In the genomic region with DNA sequence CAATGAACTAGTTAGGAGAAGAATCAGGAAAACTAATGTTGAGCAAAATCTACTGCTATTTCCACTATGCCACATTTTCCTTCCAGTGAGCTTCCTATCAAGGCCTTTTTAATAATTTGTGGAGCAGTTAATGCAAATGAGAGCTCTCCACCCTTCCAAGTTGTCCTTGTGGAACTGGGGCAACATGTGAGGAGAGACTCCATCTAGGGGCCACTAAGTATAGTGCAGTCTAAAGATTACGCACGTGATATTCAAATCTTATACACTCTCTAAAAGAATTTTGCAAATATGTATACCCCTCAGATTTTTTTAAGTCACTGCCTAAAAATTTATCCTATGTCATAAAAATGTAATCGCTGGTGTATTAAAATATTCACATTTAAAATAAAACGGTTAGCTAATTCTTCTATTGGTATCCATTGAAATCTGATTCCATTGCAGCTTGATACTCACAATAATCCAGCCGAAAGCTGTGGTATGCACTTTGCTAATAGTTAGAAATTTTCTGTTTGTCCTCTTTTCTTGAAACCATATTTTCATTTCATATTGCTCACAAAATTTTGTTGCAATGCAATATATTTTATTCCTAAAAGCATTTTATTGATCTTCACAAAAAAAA, we compare ENCODE assay signal across 8 cellular contexts.
DNase-seq lines count a peak whose midpoint lies in the region; ATAC-seq, FAIRE-seq and TF ChIP-seq lines count a peak whose summit lies in the region.

No MANE protein-coding gene starts in this region.

- no peak overlapping the region for H3K4me3 ChIP-seq in HFF-Myc (replicated peaks; ENCODE audit: low read depth, low read length)
- H3K4me3 ChIP-seq in endothelial cell of umbilical vein (replicated peaks in 1 of 3; ENCODE audit: insufficient read depth in 1 of 3, low read depth in 1 of 3, low read length in 3 of 3): no peak overlapping the region

- no peak for ATAC-seq in GM21619 (IDR thresholded peaks at IDR 0.05; ENCODE audit: unreplicated experiment)

- no peak overlapping the region for H3K4me2 ChIP-seq in endothelial cell of umbilical vein (ENCODE audit: insufficient read depth, low read length)

- H2AFZ ChIP-seq in endothelial cell of umbilical vein (ENCODE audit: low read depth, low read length): no peak overlapping the region

- peak; percentile 35 for DNase-seq in DMS114 treated with DMSO at 0.1 percent for 48 hours (lab: John Stamatoyannopoulos, UW; ENCODE audit: unreplicated experiment)
- peak; percentile 14 for DNase-seq in HFF-Myc (ENCODE audit: extremely low read depth, low read depth)
- DNase-seq in NCI-H82 (lab: John Stamatoyannopoulos, UW): peak; percentile 72
- peak; percentile 3 for DNase-seq in endothelial cell of umbilical vein (ENCODE audit: low read depth, low spot score)
- peak; percentile 32 for DNase-seq in pons (ENCODE audit: low spot score)
- no peak for DNase-seq in stimulated activated CD4-positive, alpha-beta T cell treated with anti-CD3 and anti-CD28 coated beads, Interleukin-4, amount 100 ng/mL, for 4 hours
- no peak for DNase-seq in activated CD8-positive, alpha-beta memory T cell treated with anti-CD3 and anti-CD28 coated beads, Interleukin-2, amount 50 U/mL, for 4 hours

- no peaks in the 10 kb centered on the region for H3K4me1 ChIP-seq in endothelial cell of umbilical vein (ENCODE audit: control insufficient read depth, extremely low read depth, insufficient read depth, low read length)

- CTCF ChIA-PET in endothelial cell of umbilical vein (lab: Charles Lee): interaction anchor here (0.6 to 1.4 kb wide), 10 partner anchors 43 to 898 kb away, joined by 3 to 6 read pairs (median 4); no protein-coding TSS in a partner anchor

- TF ChIP-seq POLR2A in endothelial cell of umbilical vein (IDR thresholded peaks at IDR 0.05; ENCODE audit: low read depth, low read length): no peak

- intact Hi-C loops in endothelial cell of umbilical vein (cut with micrococcal nuclease): loop anchor here (2.0 kb wide), 1 partner anchor 878 kb away; no protein-coding TSS in a partner anchor

- H3K9me3 ChIP-seq in endothelial cell of umbilical vein (replicated peaks; ENCODE audit: control insufficient read depth, insufficient read depth, low read length): no peaks in the 10 kb centered on the region

- H4K20me1 ChIP-seq in endothelial cell of umbilical vein (replicated peaks; ENCODE audit: control insufficient read depth, extremely low read depth, insufficient read depth, low read length): no peaks in the 10 kb centered on the region

- H3K27ac ChIP-seq in endothelial cell of umbilical vein (ENCODE audit: insufficient read depth, low read depth, low read length): no peak overlapping the region

- no peak overlapping the region for H3K9ac ChIP-seq in endothelial cell of umbilical vein (replicated peaks; ENCODE audit: extremely low read depth, insufficient read depth, low read length)

- no peaks in the 10 kb centered on the region for H3K36me3 ChIP-seq in endothelial cell of umbilical vein (ENCODE audit: control insufficient read depth in 2 of 2, extremely low read depth in 1 of 2, insufficient read depth in 2 of 2, low read length in 2 of 2)

- H3K27me3 ChIP-seq in endothelial cell of umbilical vein (ENCODE audit: control insufficient read depth in 2 of 2, insufficient read depth in 2 of 2, low read length in 2 of 2): no peaks in the 10 kb centered on the region

- H3K79me2 ChIP-seq in endothelial cell of umbilical vein (ENCODE audit: control insufficient read depth, insufficient read depth, low read length): no peaks in the 10 kb centered on the region

- FAIRE-seq in endothelial cell of umbilical vein (lab: Jason Lieb, UNC): peak; percentile 15

- no peaks in the 10 kb centered on the region for H3K9me1 ChIP-seq in endothelial cell of umbilical vein (replicated peaks; ENCODE audit: control insufficient read depth, extremely low read depth, insufficient read depth, low read length)

- POLR2A ChIA-PET in endothelial cell of umbilical vein (lab: Charles Lee): no interaction called here

- TF ChIP-seq CTCF in HFF-Myc (IDR thresholded peaks at IDR 0.05; ENCODE audit: low read depth, low read length, missing control alignments): peak; percentile 75
- peak; percentile 31 to 53 for TF ChIP-seq CTCF in endothelial cell of umbilical vein (IDR thresholded peaks at IDR 0.05; ENCODE audit: extremely low read depth in 1 of 2, insufficient read depth in 1 of 2, low read depth in 1 of 2, low read length in 2 of 2)

- no TSS peak for BruUV-seq in endothelial cell of umbilical vein (replicated peaks; lab: Mats Ljungman, UMichigan)

- dilution Hi-C loops in endothelial cell of umbilical vein (cut with MboI; ENCODE audit: extremely low pct_ligation_motif_present, low sequenced_read_pairs): no loop called here

TF ChIP-seq in endothelial cell of umbilical vein, 7 proteins besides CTCF, POLR2A, EP300 and RAD21:
- TF ChIP-seq EZH2 (IDR thresholded peaks at IDR 0.05; ENCODE audit: borderline replicate concordance, low read depth, low read length, severe bottlenecking) (no peak), GATA2 (IDR thresholded peaks at IDR 0.05; ENCODE audit: insufficient read depth, insufficient read length, low read depth, low read length) (no peak), MYC (IDR thresholded peaks at IDR 0.05; ENCODE audit: low read depth, low read length) (no peak), FOS (IDR thresholded peaks at IDR 0.05; ENCODE audit: borderline replicate concordance, insufficient read depth, low read length) (no peak), POLR2AphosphoS5 (IDR thresholded peaks at IDR 0.05; ENCODE audit: insufficient read depth, low read depth, low read length) (no peak), JUN (IDR thresholded peaks at IDR 0.05; ENCODE audit: borderline replicate concordance, insufficient read depth, insufficient read length, low read depth) (no peak)
- TF ChIP-seq, protein P1, sequence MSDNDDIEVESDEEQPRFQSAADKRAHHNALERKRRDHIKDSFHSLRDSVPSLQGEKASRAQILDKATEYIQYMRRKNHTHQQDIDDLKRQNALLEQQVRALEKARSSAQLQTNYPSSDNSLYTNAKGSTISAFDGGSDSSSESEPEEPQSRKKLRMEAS (IDR thresholded peaks at IDR 0.05; ENCODE audit: insufficient read depth, insufficient read length): no peak

Comparison
In these comparisons a context has a peak if more than half of its experiments do, and no peak if none do; other contexts are left out.
1. DNase-seq: peak in DMS114 treated with DMSO at 0.1 percent for 48 hours (single experiment), HFF-Myc (single experiment), NCI-H82 (single experiment), endothelial cell of umbilical vein (single experiment) and pons (single experiment); none in stimulated activated CD4-positive, alpha-beta T cell treated with anti-CD3 and anti-CD28 coated beads, Interleukin-4, amount 100 ng/mL, for 4 hours (0 of 2) and activated CD8-positive, alpha-beta memory T cell treated with anti-CD3 and anti-CD28 coated beads, Interleukin-2, amount 50 U/mL, for 4 hours (single experiment).